ENCODE assay signal across 7 cellular contexts in the genomic region with DNA sequence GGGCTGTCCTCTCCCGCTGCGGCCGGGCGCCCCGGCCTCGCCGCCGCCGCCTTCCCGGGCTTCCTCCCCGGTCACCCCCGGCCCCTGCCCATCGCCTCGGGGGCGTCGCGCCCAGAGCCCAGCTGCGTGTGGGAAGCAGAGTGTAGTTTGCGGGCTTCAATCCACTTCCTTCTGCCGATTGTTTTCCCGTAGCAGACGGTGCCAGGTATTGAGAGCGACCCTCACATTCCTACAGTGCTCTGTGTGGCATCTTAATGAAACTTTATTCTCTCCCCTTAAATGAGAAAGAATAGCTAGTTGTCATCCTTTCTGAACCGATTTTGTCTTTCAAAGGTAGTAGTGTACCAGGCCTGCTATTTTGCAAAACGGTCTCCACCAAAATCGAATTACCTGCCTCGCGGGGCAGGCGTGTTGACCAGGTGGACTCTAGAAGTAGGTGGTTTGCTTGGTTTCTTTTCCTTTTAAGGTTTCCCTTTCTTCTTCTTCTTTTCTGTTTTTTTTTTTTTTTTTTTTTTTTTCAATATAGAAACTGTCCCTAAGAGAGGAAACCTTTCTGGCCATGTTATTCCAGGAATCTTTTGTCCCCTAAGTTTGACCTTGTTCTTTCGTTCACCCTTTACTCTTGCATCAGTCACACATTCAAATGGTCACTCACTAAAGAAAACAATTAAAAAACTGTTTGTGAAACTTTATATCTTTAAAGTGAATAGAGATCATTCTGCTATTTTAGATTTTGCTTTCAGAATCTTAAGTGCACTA. TPM values are rescaled to one million over a fixed set of nuclear protein-coding genes. Genes with fewer than 3 reads are reported as not detected.
DNase-seq lines count a peak whose midpoint lies in the region; ATAC-seq and TF ChIP-seq lines count a peak whose summit lies in the region.

No MANE protein-coding gene starts in this region.

- H3K36me3 Mint-ChIP-seq in activated naive CD8-positive, alpha-beta T cell treated with anti-CD3 and anti-CD28 coated beads, Interleukin-2, amount 50 U/mL, for 24 hours (ENCODE audit: low read depth), result peaks cover 3% of the 10 kb centered on the region

- H3K9me3 ChIP-seq in iPS-18c (ENCODE audit: control insufficient read depth, insufficient read depth, low read length) (no peaks in the 10 kb centered on the region), smooth muscle cell (replicated peaks; ENCODE audit: low read depth) (no peaks in the 10 kb centered on the region)

- no peak overlapping the region for H3K27ac ChIP-seq in smooth muscle cell (ENCODE audit: low read depth)

- ATAC-seq in activated naive CD8-positive, alpha-beta T cell treated with anti-CD3 and anti-CD28 coated beads, Interleukin-2, amount 50 U/mL, for 24 hours, result peak; percentile 2
- ATAC-seq in GM21367 (IDR thresholded peaks at IDR 0.05; ENCODE audit: unreplicated experiment) (no peak), GM19351 (IDR thresholded peaks at IDR 0.05; ENCODE audit: unreplicated experiment) (no peak)

- in situ Hi-C loops in GM13977 (cut with MboI; ENCODE audit: low pct_unique_long_range_greater_than_20kb, low sequenced_read_pairs, unreplicated experiment) (no loop called here), KBM-7 (cut with MboI; ENCODE audit: low pct_unique_long_range_greater_than_20kb, low sequenced_read_pairs) (no loop called here)

- 1% methylated on average over 22 of the region's 30 CpGs for WGBS in smooth muscle cell (ENCODE audit: low lambda C conversion rate)

- H4K20me1 ChIP-seq in smooth muscle cell (ENCODE audit: low read depth), result peaks cover 48% of the 10 kb centered on the region

- H3K4me3 ChIP-seq in iPS-18c (ENCODE audit: insufficient read depth, low read depth, low read length), result peak overlapping the region; percentile 86
- H3K4me3 ChIP-seq in smooth muscle cell, result peak overlapping the region; percentile 78

- TF ChIP-seq CTCF in GM13977 (IDR thresholded peaks at IDR 0.05; ENCODE audit: extremely low read depth, insufficient read depth, missing control alignments), result no peak
- no peak for TF ChIP-seq CTCF in smooth muscle cell (IDR thresholded peaks at IDR 0.05; ENCODE audit: borderline replicate concordance, insufficient read depth, poor library complexity, severe bottlenecking)

- H3K4me1 ChIP-seq in smooth muscle cell (ENCODE audit: low read depth), result peaks cover 20% of the 10 kb centered on the region

- H3K9me3 Mint-ChIP-seq in activated naive CD8-positive, alpha-beta T cell treated with anti-CD3 and anti-CD28 coated beads, Interleukin-2, amount 50 U/mL, for 24 hours, result no peaks in the 10 kb centered on the region

- peaks cover 8% of the 10 kb centered on the region for H3F3A ChIP-seq in smooth muscle cell (ENCODE audit: low read depth)

- H3K36me3 ChIP-seq in smooth muscle cell (ENCODE audit: low read depth), result no peaks in the 10 kb centered on the region

- H3K9ac ChIP-seq in smooth muscle cell (ENCODE audit: low read depth), result peak overlapping the region; percentile 47

- peak overlapping the region; percentile 92 for H3K27ac Mint-ChIP-seq in activated naive CD8-positive, alpha-beta T cell treated with anti-CD3 and anti-CD28 coated beads, Interleukin-2, amount 50 U/mL, for 24 hours

- peak overlapping the region; percentile 87 for H2AFZ ChIP-seq in smooth muscle cell (ENCODE audit: low read depth)

- H3K4me2 ChIP-seq in smooth muscle cell, result peak overlapping the region; percentile 95

- H3K79me2 ChIP-seq in smooth muscle cell (ENCODE audit: low read depth), result peaks cover 50% of the 10 kb centered on the region

- DNase-seq in GM13977 (ENCODE audit: low spot score) (peak; percentile 29), KBM-7 (peak; percentile 64), smooth muscle cell (lab: John Stamatoyannopoulos, UW; ENCODE audit: unreplicated experiment) (no peak)
- no peak for DNase-seq in activated naive CD8-positive, alpha-beta T cell treated with anti-CD3 and anti-CD28 coated beads, Interleukin-2, amount 50 U/mL, for 24 hours

- H3K4me1 Mint-ChIP-seq in activated naive CD8-positive, alpha-beta T cell treated with anti-CD3 and anti-CD28 coated beads, Interleukin-2, amount 50 U/mL, for 24 hours, result peaks cover 42% of the 10 kb centered on the region

- no peaks in the 10 kb centered on the region for H3K27me3 ChIP-seq in smooth muscle cell (ENCODE audit: low read depth)

- H3K4me3 Mint-ChIP-seq in activated naive CD8-positive, alpha-beta T cell treated with anti-CD3 and anti-CD28 coated beads, Interleukin-2, amount 50 U/mL, for 24 hours, result peak overlapping the region; percentile 94

- peaks cover 2% of the 10 kb centered on the region for H3K27me3 Mint-ChIP-seq in activated naive CD8-positive, alpha-beta T cell treated with anti-CD3 and anti-CD28 coated beads, Interleukin-2, amount 50 U/mL, for 24 hours

RNA-seq across cellular contexts. Expression of a gene that starts 0.9 kb away (rescaled TPM):
- 30.7 and 31.4 TPM in 2 replicates for total RNA-seq in smooth muscle cell
- 12.0 and 13.2 TPM in 2 replicates for polyA plus RNA-seq in smooth muscle cell

Comparison
In these comparisons a context has a peak if more than half of its experiments do, and no peak if none do; other contexts are left out.
1. DNase-seq: peak in GM13977 (single experiment) and KBM-7 (single experiment); none in activated naive CD8-positive, alpha-beta T cell treated with anti-CD3 and anti-CD28 coated beads, Interleukin-2, amount 50 U/mL, for 24 hours (single experiment) and smooth muscle cell (single experiment).